In the genomic region with DNA sequence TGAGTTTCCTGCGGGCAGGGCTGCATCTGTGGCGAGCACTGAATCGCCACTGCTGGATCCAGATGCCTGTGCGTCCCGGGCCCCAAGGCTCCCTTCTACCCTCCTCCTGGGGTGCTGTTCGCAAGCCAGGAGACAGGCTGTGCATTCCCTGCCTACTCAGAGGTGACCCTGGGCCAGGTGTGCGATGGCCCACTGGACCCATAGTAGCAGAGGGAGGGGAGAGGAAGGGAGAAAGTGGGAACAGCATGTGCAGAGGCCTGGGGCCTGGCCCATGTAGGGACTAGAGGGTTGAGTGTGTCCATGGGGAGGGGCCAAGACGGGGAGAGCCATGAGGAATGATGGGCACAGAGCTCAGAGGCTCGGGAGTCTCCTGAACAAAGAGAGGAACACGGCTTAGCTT, we compare ENCODE assay signal across 1 cellular context.
TF ChIP-seq lines count a peak whose summit lies in the region.

No MANE protein-coding gene starts in this region.

TF ChIP-seq in H1, 55 proteins besides CTCF, POLR2A, EP300 and RAD21:
- no peak for TF ChIP-seq JUND (IDR thresholded peaks at IDR 0.05; ENCODE audit: low read length)
- TF ChIP-seq SRF (IDR thresholded peaks at IDR 0.05; ENCODE audit: low read depth, low read length), result no peak
